ENCODE assay signal across 10 cellular contexts in the genomic region with DNA sequence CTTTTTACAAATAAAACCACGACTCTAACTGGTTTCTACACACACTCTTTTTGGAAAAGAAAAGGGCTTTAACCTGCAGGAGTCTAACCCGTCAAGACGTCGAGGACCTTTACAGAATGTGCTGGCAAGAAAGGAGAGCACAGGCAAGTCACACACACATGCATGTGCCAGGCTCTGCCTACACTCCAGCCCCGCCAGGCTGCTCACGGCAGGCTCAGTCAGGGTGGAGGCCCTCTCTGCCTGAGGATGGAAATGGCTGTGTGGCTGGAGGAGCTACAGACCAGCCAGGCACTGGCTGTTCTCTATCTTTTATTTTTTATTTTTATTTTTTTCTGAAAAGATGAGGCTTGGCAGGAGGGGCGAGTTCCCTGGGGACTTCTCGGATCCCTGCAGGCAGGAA. TPM values are rescaled to one million over a fixed set of nuclear protein-coding genes. Genes with fewer than 3 reads are reported as not detected.
DNase-seq lines count a peak whose midpoint lies in the region; ATAC-seq lines count a peak whose summit lies in the region.
"Had no signal": no experiment of that assay in that cellular context is flagged by ENCODE, and none has a peak within 500 bp of the region (broad histone marks: within the 10 kb centered on the region; RNA-seq: fewer than 3 reads in every experiment).

No MANE protein-coding gene starts in this region.

- no peaks in the 10 kb centered on the region for H3K9me3 Mint-ChIP-seq in activated T-cell treated with anti-CD3 and anti-CD28 coated beads, Interleukin-2, amount 50 U/mL, for 72 hours
- no peaks in the 10 kb centered on the region for H3K9me3 Mint-ChIP-seq in activated T-helper 1 cell treated with anti-CD3 and anti-CD28 coated beads, Interleukin-12 subunit alpha, Interleukin-12 subunit beta, Interleukin-2, Interleukin-4 antibody, amounts not matched to agents 30 ng/mL and 10 ng/mL and 1 ng/mL, durations not matched to agents 14 hours and 24 hours and 36 hours
- H3K9me3 Mint-ChIP-seq in stimulated activated naive B cell treated with anti-CD40 and anti-IgM and Interleukin-4, amounts not matched to agents 10 μg/mL and 1 μg/mL and 100 μg/mL, for 72 hours: no peaks in the 10 kb centered on the region
- H3K9me3 Mint-ChIP-seq: natural killer cell treated with Interleukin-12 subunit alpha and Interleukin-12 subunit beta and Interleukin-15 and Interleukin-18, amount 100 ng/mL, for 72 hours had no signal

- H3K27ac Mint-ChIP-seq in activated T-cell treated with anti-CD3 and anti-CD28 coated beads, Interleukin-2, amount 50 U/mL, for 72 hours: no peak overlapping the region
- H3K27ac Mint-ChIP-seq in activated T-helper 1 cell treated with anti-CD3 and anti-CD28 coated beads, Interleukin-12 subunit alpha, Interleukin-12 subunit beta, Interleukin-2, Interleukin-4 antibody, amounts not matched to agents 30 ng/mL and 10 ng/mL and 1 ng/mL, durations not matched to agents 14 hours and 24 hours and 36 hours: peak overlapping the region; percentile 47
- H3K27ac Mint-ChIP-seq in stimulated activated naive B cell treated with anti-CD40 and anti-IgM and Interleukin-4, amounts not matched to agents 10 μg/mL and 1 μg/mL and 100 μg/mL, for 72 hours: no peak overlapping the region
- H3K27ac Mint-ChIP-seq: natural killer cell treated with Interleukin-12 subunit alpha and Interleukin-12 subunit beta and Interleukin-15 and Interleukin-18, amount 100 ng/mL, for 72 hours had no signal

- peak overlapping the region; percentile 0 to 19 for H3K4me3 Mint-ChIP-seq in activated T-cell treated with anti-CD3 and anti-CD28 coated beads, Interleukin-2, amount 50 U/mL, for 72 hours
- H3K4me3 Mint-ChIP-seq in activated T-helper 1 cell treated with anti-CD3 and anti-CD28 coated beads, Interleukin-12 subunit alpha, Interleukin-12 subunit beta, Interleukin-2, Interleukin-4 antibody, amounts not matched to agents 30 ng/mL and 10 ng/mL and 1 ng/mL, durations not matched to agents 14 hours and 24 hours and 36 hours: no peak overlapping the region
- peak overlapping the region; percentile 10 to 78 for H3K4me3 Mint-ChIP-seq in stimulated activated naive B cell treated with anti-CD40 and anti-IgM and Interleukin-4, amounts not matched to agents 10 μg/mL and 1 μg/mL and 100 μg/mL, for 72 hours
- H3K4me3 Mint-ChIP-seq: natural killer cell treated with Interleukin-12 subunit alpha and Interleukin-12 subunit beta and Interleukin-15 and Interleukin-18, amount 100 ng/mL, for 72 hours had no signal

- peaks cover 13% of the 10 kb centered on the region; the same call in 1 of the 2 replicates for H3K9me3 ChIP-seq in iPS-20b (ENCODE audit: insufficient read depth, low read depth, low read length)

- no peak overlapping the region for H3K9ac ChIP-seq in iPS-20b (ENCODE audit: low read depth, low read length)

- peaks cover 19% of the 10 kb centered on the region for H3K4me1 ChIP-seq in iPS-20b (ENCODE audit: insufficient read depth, low read length)

- intact Hi-C loops in activated T-helper 1 cell treated with anti-CD3 and anti-CD28 coated beads, Interleukin-12 subunit alpha, Interleukin-12 subunit beta, Interleukin-2, Interleukin-4 antibody, amounts not matched to agents 30 ng/mL and 10 ng/mL and 1 ng/mL, durations not matched to agents 14 hours and 24 hours and 36 hours (cut with micrococcal nuclease): loop anchor here (5.0 to 10.0 kb wide), 2 partner anchors 51 to 387 kb away; no protein-coding TSS in a partner anchor

- no peak for DNase-seq in activated T-cell treated with anti-CD3 and anti-CD28 coated beads, Interleukin-2, amount 50 U/mL, for 72 hours
- DNase-seq in activated T-cell treated with anti-CD3 and anti-CD28 coated beads for 4 hours (no peak), NCI-H1105 (lab: John Stamatoyannopoulos, UW) (no peak)
- DNase-seq in activated T-helper 1 cell treated with anti-CD3 and anti-CD28 coated beads, Interleukin-12 subunit alpha, Interleukin-12 subunit beta, Interleukin-2, Interleukin-4 antibody, amounts not matched to agents 30 ng/mL and 10 ng/mL and 1 ng/mL, durations not matched to agents 14 hours and 24 hours and 36 hours (ENCODE audit: low spot score): no peak
- DNase-seq in stimulated activated naive B cell treated with anti-CD40 and anti-IgM and Interleukin-4, amounts not matched to agents 10 μg/mL and 1 μg/mL and 100 μg/mL, for 72 hours: no peak
- DNase-seq: amniotic stem cell had no signal

- H3K27me3 Mint-ChIP-seq in activated T-cell treated with anti-CD3 and anti-CD28 coated beads, Interleukin-2, amount 50 U/mL, for 72 hours (ENCODE audit: low read depth): peaks cover 91% of the 10 kb centered on the region
- H3K27me3 Mint-ChIP-seq in activated T-helper 1 cell treated with anti-CD3 and anti-CD28 coated beads, Interleukin-12 subunit alpha, Interleukin-12 subunit beta, Interleukin-2, Interleukin-4 antibody, amounts not matched to agents 30 ng/mL and 10 ng/mL and 1 ng/mL, durations not matched to agents 14 hours and 24 hours and 36 hours (ENCODE audit: insufficient read depth): peaks cover 82% of the 10 kb centered on the region
- H3K27me3 Mint-ChIP-seq in stimulated activated naive B cell treated with anti-CD40 and anti-IgM and Interleukin-4, amounts not matched to agents 10 μg/mL and 1 μg/mL and 100 μg/mL, for 72 hours: peaks cover 81 to 91% of the 10 kb centered on the region in 2 donors

- H3K36me3 Mint-ChIP-seq in activated T-cell treated with anti-CD3 and anti-CD28 coated beads, Interleukin-2, amount 50 U/mL, for 72 hours (ENCODE audit: insufficient read depth in 2 of 2): no peaks in the 10 kb centered on the region
- no peaks in the 10 kb centered on the region for H3K36me3 Mint-ChIP-seq in activated T-helper 1 cell treated with anti-CD3 and anti-CD28 coated beads, Interleukin-12 subunit alpha, Interleukin-12 subunit beta, Interleukin-2, Interleukin-4 antibody, amounts not matched to agents 30 ng/mL and 10 ng/mL and 1 ng/mL, durations not matched to agents 14 hours and 24 hours and 36 hours (ENCODE audit: low read depth)
- no peaks in the 10 kb centered on the region for H3K36me3 Mint-ChIP-seq in stimulated activated naive B cell treated with anti-CD40 and anti-IgM and Interleukin-4, amounts not matched to agents 10 μg/mL and 1 μg/mL and 100 μg/mL, for 72 hours
- H3K36me3 Mint-ChIP-seq: natural killer cell treated with Interleukin-12 subunit alpha and Interleukin-12 subunit beta and Interleukin-15 and Interleukin-18, amount 100 ng/mL, for 72 hours had no signal

- peaks cover 25% of the 10 kb centered on the region for H3K4me1 Mint-ChIP-seq in activated T-cell treated with anti-CD3 and anti-CD28 coated beads, Interleukin-2, amount 50 U/mL, for 72 hours (ENCODE audit: low read depth)
- H3K4me1 Mint-ChIP-seq in activated T-helper 1 cell treated with anti-CD3 and anti-CD28 coated beads, Interleukin-12 subunit alpha, Interleukin-12 subunit beta, Interleukin-2, Interleukin-4 antibody, amounts not matched to agents 30 ng/mL and 10 ng/mL and 1 ng/mL, durations not matched to agents 14 hours and 24 hours and 36 hours (ENCODE audit: low read depth): no peaks in the 10 kb centered on the region
- H3K4me1 Mint-ChIP-seq in stimulated activated naive B cell treated with anti-CD40 and anti-IgM and Interleukin-4, amounts not matched to agents 10 μg/mL and 1 μg/mL and 100 μg/mL, for 72 hours: peaks cover 34 to 59% of the 10 kb centered on the region in 2 donors

- no peak overlapping the region for H3K27ac ChIP-seq in iPS-20b (ENCODE audit: low read length)

- H3K36me3 ChIP-seq in iPS-20b (ENCODE audit: insufficient read depth, low read depth, low read length): no peaks in the 10 kb centered on the region

- peaks cover 100% of the 10 kb centered on the region for H3K27me3 ChIP-seq in iPS-20b (ENCODE audit: insufficient read depth, low read length)

- ATAC-seq in activated T-cell treated with anti-CD3 and anti-CD28 coated beads, Interleukin-2, amount 50 U/mL, for 72 hours (replicated peaks in 1 of 2): no peak
- ATAC-seq in stimulated activated naive B cell treated with anti-CD40 and anti-IgM and Interleukin-4, amounts not matched to agents 10 μg/mL and 1 μg/mL and 100 μg/mL, for 72 hours (replicated peaks): no peak
- no peak for ATAC-seq in HG03571 (IDR thresholded peaks at IDR 0.05; ENCODE audit: unreplicated experiment)
- no peak for ATAC-seq in HG03095 (IDR thresholded peaks at IDR 0.05; ENCODE audit: unreplicated experiment)

- H3K4me3 ChIP-seq in iPS-20b (ENCODE audit: low read length): peak overlapping the region; percentile 28; the same call in 1 of the 2 replicates

RNA-seq across cellular contexts. Expression of a gene that starts 10.2 kb away (rescaled TPM):
- total RNA-seq in activated T-cell treated with anti-CD3 and anti-CD28 coated beads, Interleukin-2, amount 50 U/mL, for 72 hours: not detected
- total RNA-seq in activated T-helper 1 cell treated with anti-CD3 and anti-CD28 coated beads, Interleukin-12 subunit alpha, Interleukin-12 subunit beta, Interleukin-2, Interleukin-4 antibody, amounts not matched to agents 30 ng/mL and 10 ng/mL and 1 ng/mL, durations not matched to agents 14 hours and 24 hours and 36 hours: not detected in 2 replicates
- total RNA-seq: natural killer cell treated with Interleukin-12 subunit alpha and Interleukin-12 subunit beta and Interleukin-15 and Interleukin-18, amount 100 ng/mL, for 72 hours had no signal

RNA-seq across cellular contexts. Expression of a gene that starts 57.5 kb away (rescaled TPM):
- under 1 TPM in 1 of 2 donors, not detected in 1; 0.12 TPM for total RNA-seq in activated T-cell treated with anti-CD3 and anti-CD28 coated beads, Interleukin-2, amount 50 U/mL, for 72 hours
- not detected in 2 replicates for total RNA-seq in activated T-helper 1 cell treated with anti-CD3 and anti-CD28 coated beads, Interleukin-12 subunit alpha, Interleukin-12 subunit beta, Interleukin-2, Interleukin-4 antibody, amounts not matched to agents 30 ng/mL and 10 ng/mL and 1 ng/mL, durations not matched to agents 14 hours and 24 hours and 36 hours
- total RNA-seq: natural killer cell treated with Interleukin-12 subunit alpha and Interleukin-12 subunit beta and Interleukin-15 and Interleukin-18, amount 100 ng/mL, for 72 hours had no signal
